ENCODE assay signal across 27 cellular contexts in the genomic region with DNA sequence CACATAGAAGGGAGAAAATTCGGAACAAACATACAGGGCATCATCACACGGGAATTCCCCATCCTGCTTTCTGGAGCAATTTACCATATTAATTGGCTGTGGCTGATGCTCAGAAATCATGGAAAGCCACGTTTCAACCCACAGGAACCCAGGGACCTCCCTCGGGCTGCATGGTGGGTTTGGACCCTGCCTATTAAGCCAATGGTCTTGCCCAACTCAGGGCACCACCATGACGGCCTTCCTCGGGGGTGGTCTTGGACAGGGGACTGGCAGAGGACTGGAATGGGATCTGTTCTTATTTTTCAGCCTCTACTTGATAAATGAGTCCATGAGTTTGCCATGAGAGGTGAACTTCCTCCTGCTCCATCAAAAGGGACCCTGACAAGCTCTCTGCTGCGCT.
"Had no signal": no experiment of that assay in that cellular context is flagged by ENCODE, and none has a peak within 500 bp of the region (broad histone marks: within the 10 kb centered on the region; RNA-seq: fewer than 3 reads in every experiment).

No MANE protein-coding gene starts in this region.

- ATAC-seq: effector memory CD8-positive, alpha-beta T cell; esophagus mucosa; foreskin keratinocyte; gastrocnemius medialis; gastroesophageal sphincter; heart left ventricle; heart right ventricle had no signal

- DNase-seq: cortex of kidney; dermis blood vessel endothelial cell; dorsolateral prefrontal cortex; effector CD4-positive, alpha-beta T cell; effector CD8-positive, alpha-beta T cell; effector memory CD4-positive, alpha-beta T cell; effector memory CD8-positive, alpha-beta T cell; erythroblast; esophagus squamous epithelium; foreskin fibroblast; foreskin keratinocyte; foreskin melanocyte; gastrocnemius medialis; head of caudate nucleus; heart left ventricle; heart right ventricle had no signal

- H3K9me3 Mint-ChIP-seq: dendritic cell treated with granulocyte-macrophage colony-stimulating factor and Interleukin-4, amounts not matched to agents 40 ng/mL and 50 ng/mL, for 4 days; effector memory CD8-positive, alpha-beta T cell; endodermal cell had no signal

- H3K27ac Mint-ChIP-seq: dendritic cell treated with granulocyte-macrophage colony-stimulating factor and Interleukin-4, amounts not matched to agents 40 ng/mL and 50 ng/mL, for 4 days; effector memory CD8-positive, alpha-beta T cell; endodermal cell had no signal

- H3K27me3 ChIP-seq: esophagus muscularis mucosa, esophagus squamous epithelium, foreskin keratinocyte, gastroesophageal sphincter had no signal

- H3K36me3 ChIP-seq: esophagus muscularis mucosa, esophagus squamous epithelium, gastrocnemius medialis, gastroesophageal sphincter, heart left ventricle, heart right ventricle had no signal

- H3K9me3 ChIP-seq: esophagus muscularis mucosa, esophagus squamous epithelium, gastrocnemius medialis, gastroesophageal sphincter, heart left ventricle, heart right ventricle had no signal

- H3K4me3 Mint-ChIP-seq: dendritic cell treated with granulocyte-macrophage colony-stimulating factor and Interleukin-4, amounts not matched to agents 40 ng/mL and 50 ng/mL, for 4 days; effector memory CD8-positive, alpha-beta T cell; endodermal cell had no signal

- H3K4me3 ChIP-seq: coronary artery, dorsolateral prefrontal cortex, esophagus muscularis mucosa, esophagus squamous epithelium, gastrocnemius medialis, gastroesophageal sphincter, heart left ventricle, heart right ventricle had no signal

- H3K27ac ChIP-seq: coronary artery, dorsolateral prefrontal cortex, epithelial cell of prostate, esophagus muscularis mucosa, esophagus squamous epithelium, foreskin keratinocyte, gastrocnemius medialis, gastroesophageal sphincter, heart left ventricle, heart right ventricle had no signal

- H3K4me1 ChIP-seq: esophagus squamous epithelium, foreskin keratinocyte, gastrocnemius medialis, heart left ventricle had no signal

- FAIRE-seq: colon, endometrium, endothelial cell of umbilical vein, frontal cortex had no signal
